In the genomic region with DNA sequence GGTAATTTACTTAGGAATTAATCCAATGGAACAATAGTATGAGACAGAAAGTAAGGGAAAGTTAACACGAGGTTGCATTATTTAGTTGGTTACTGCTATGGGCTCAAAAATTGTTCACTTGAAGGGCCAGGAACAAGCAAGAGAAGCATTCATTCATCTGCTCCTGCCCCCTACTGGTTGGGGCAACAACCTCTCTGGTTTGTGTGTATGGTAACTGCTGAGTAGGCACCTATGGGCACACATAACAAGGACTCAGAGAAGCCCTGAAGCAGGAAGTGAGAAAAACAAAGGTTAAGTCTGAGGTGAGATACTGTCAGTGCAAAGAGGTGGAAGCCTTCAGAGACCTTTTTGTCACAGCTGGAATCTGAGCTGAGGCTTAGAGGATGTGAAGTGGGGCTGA, we compare ENCODE assay signal across 8 cellular contexts. TPM values are rescaled to one million over a fixed set of nuclear protein-coding genes. Genes with fewer than 3 reads are reported as not detected.
DNase-seq lines count a peak whose midpoint lies in the region; ATAC-seq, FAIRE-seq and TF ChIP-seq lines count a peak whose summit lies in the region.

No MANE protein-coding gene starts in this region.

- H3K4me1 ChIP-seq in HepG2 (ENCODE audit: insufficient read depth, low read length): peaks cover 7% of the 10 kb centered on the region; the same call in 1 of the 2 replicates

- TF ChIP-seq CTCF in HepG2 (CRISPR knock-in tag; IDR thresholded peaks at IDR 0.05): peak; percentile 51

- no peak overlapping the region for H3K27ac ChIP-seq in HepG2 (ENCODE audit: extremely low read length, insufficient read depth, low read length)

- TF ChIP-seq POLR2A in HepG2 (IDR thresholded peaks at IDR 0.05; ENCODE audit: insufficient read depth in 1 of 2, low read depth in 2 of 2, low read length in 2 of 2): no peak

- H4K20me1 ChIP-seq in HepG2 (ENCODE audit: insufficient read depth, low read length): no peaks in the 10 kb centered on the region

- H3K4me2 ChIP-seq in HepG2 (ENCODE audit: low read depth, low read length): no peak overlapping the region

- H3K27me3 ChIP-seq in HepG2 (ENCODE audit: control insufficient read depth in 1 of 2, insufficient read depth in 2 of 2, low read length in 2 of 2): 0 out of 5 replicates have a peak, but pooled peaks cover 0 to 6% of the 10 kb centered on the region in 2 experiments

- H2AFZ ChIP-seq in HepG2 (ENCODE audit: low read length): no peak overlapping the region

- WGBS in HepG2 (ENCODE audit: low lambda C conversion rate): 52% methylated on average over 1 of the region's 1 CpG

- H3K36me3 ChIP-seq in HepG2 (replicated peaks in 1 of 2; ENCODE audit: control insufficient read depth in 1 of 2, insufficient read depth in 2 of 2, low read length in 2 of 2): no peaks in the 10 kb centered on the region

- H3K4me3 ChIP-seq in HepG2 (replicated peaks in 1 of 3; ENCODE audit: insufficient read depth in 1 of 3, low read depth in 2 of 3, low read length in 3 of 3): no peak overlapping the region

- POLR2A ChIA-PET in HepG2 (lab: Yijun Ruan, JAX): no interaction called here

- CTCF ChIA-PET in HepG2 (lab: Yijun Ruan, JAX; ENCODE audit: low intra/inter-chr PET ratio, low total read pairs): interaction anchor here (1.2 kb wide), 1 partner anchor 164 kb away, joined by 4 read pairs; no protein-coding TSS in a partner anchor

- in situ Hi-C loops in HepG2 (cut with HindIII; ENCODE audit: extremely low pct_ligation_motif_present, low pct_unique_long_range_greater_than_20kb): loop anchor here (5.0 to 10.0 kb wide), 2 partner anchors 162 to 255 kb away; no protein-coding TSS in a partner anchor

- no peak overlapping the region for H3K9ac ChIP-seq in HepG2 (ENCODE audit: insufficient read depth, low read depth, low read length)

- H3K9me3 ChIP-seq in HepG2 (ENCODE audit: low read length): no peaks in the 10 kb centered on the region

- H3K79me2 ChIP-seq in HepG2 (ENCODE audit: insufficient read depth, low read length): no peaks in the 10 kb centered on the region

- ATAC-seq in HG03095 (IDR thresholded peaks at IDR 0.05; ENCODE audit: unreplicated experiment) (peak; percentile 45), HepG2 (peak; percentile 40)

- BruUV-seq in HepG2 (replicated peaks; lab: Mats Ljungman, UMichigan): no TSS peak

- DNase-seq in stimulated activated CD4-positive, alpha-beta T cell treated with anti-CD3 and anti-CD28 coated beads, Interleukin-15, amount 100 ng/mL, for 48 hours (ENCODE audit: low read depth in 2 of 2): peak; percentile 30 to 37
- no peak for DNase-seq in stimulated activated CD4-positive, alpha-beta T cell treated with anti-CD3 and anti-CD28 coated beads, Interleukin-4, amount 100 ng/mL, for 4 hours
- peak; percentile 34 to 46 for DNase-seq in activated CD4-positive, alpha-beta T cell treated with anti-CD3 and anti-CD28 coated beads, Interleukin-2, amount 50 U/mL, for 48 hours
- peak; percentile 30 for DNase-seq in HepG2 (ENCODE audit: low spot score)
- DNase-seq in ureter (ENCODE audit: low spot score): no peak
- DNase-seq in head of caudate nucleus: no peak
- DNase-seq in frontal cortex (ENCODE audit: low spot score in 2 of 2): no peak

- TF ChIP-seq EP300 in HepG2 (IDR thresholded peaks at IDR 0.05; ENCODE audit: low read depth in 2 of 2, low read length in 2 of 2) (no peak), HepG2 (CRISPR knock-in tag; IDR thresholded peaks at IDR 0.05; ENCODE audit: borderline replicate concordance) (no peak)

- intact Hi-C loops in HepG2 (cut with micrococcal nuclease; ENCODE audit: unreplicated experiment): no loop called here
- intact Hi-C loops in head of caudate nucleus (cut with DNase I): loop anchor here (5.0 kb wide), 2 partner anchors 162 to 258 kb away; no protein-coding TSS in a partner anchor

- FAIRE-seq in HepG2 (lab: Jason Lieb, UNC): no peak
- FAIRE-seq in frontal cortex (lab: Jason Lieb, UNC): no peak

- TF ChIP-seq RAD21 in HepG2 (CRISPR knock-in tag; IDR thresholded peaks at IDR 0.05): no peak

TF ChIP-seq in HepG2, 621 proteins besides CTCF, POLR2A, EP300 and RAD21:
- TF ChIP-seq MAFK (conservative IDR thresholded peaks at IDR 0.05 in 1 of 2, IDR thresholded peaks at IDR 0.05 in 1 of 2; ENCODE audit: low read length in 2 of 2) (peak; percentile 89 to 93), MATR3 (CRISPR knock-in tag; IDR thresholded peaks at IDR 0.05) (no peak), STAG1 (CRISPR knock-in tag; IDR thresholded peaks at IDR 0.05) (peak; percentile 37), SMC3 (IDR thresholded peaks at IDR 0.05; ENCODE audit: low read length) (peak; percentile 38; the same call in 1 of the 2 replicates), MAFF (IDR thresholded peaks at IDR 0.05; ENCODE audit: low read depth, low read length) (peak; percentile 90)

RNA-seq across cellular contexts. Expression of gene RANBP6, which starts 34.4 kb away (rescaled TPM):
- total RNA-seq in HepG2 (2016; rRNA removed; fragmentation: Illumina TruSeq; extraction: Trizol) (26.0 and 37.7 TPM in 2 replicates), ureter (14.7 TPM), frontal cortex (79.9 TPM)
- total RNA-seq in HepG2 (2016; cell fraction: cytosol; rRNA removed; fragmentation: Illumina TruSeq; extraction: Trizol; ENCODE audit: low read depth): 1.6 and 1.9 TPM in 2 replicates
- 26.2 and 36.2 TPM in 2 replicates for total RNA-seq in HepG2 (2016; cell fraction: insoluble cytoplasmic fraction; rRNA removed; fragmentation: Illumina TruSeq; extraction: Trizol)
- 6.7 and 9.0 TPM in 2 replicates for total RNA-seq in HepG2 (2016; cell fraction: membrane; rRNA removed; fragmentation: Illumina TruSeq; extraction: Trizol)
- total RNA-seq in HepG2 (2016; cell fraction: nucleus; rRNA removed; fragmentation: Illumina TruSeq; extraction: Trizol): 35.1 and 35.2 TPM in 2 replicates
- polyA plus RNA-seq in HepG2 (2011; rRNA removed): 7.2 and 7.5 TPM in 2 replicates
- polyA plus RNA-seq in HepG2 (2011; cell fraction: cytosol; rRNA removed): 2.5 and 4.2 TPM in 2 replicates
- 5.1 and 7.8 TPM in 2 replicates for polyA plus RNA-seq in HepG2 (2011; cell fraction: nucleus; rRNA removed)
- 11.7 and 11.9 TPM in 2 replicates for polyA plus RNA-seq in HepG2 (2012)
- polyA plus RNA-seq in HepG2 (2016; cell fraction: cytosol; fragmentation: Illumina TruSeq; extraction: Trizol; ENCODE audit: low read depth): 0.80 TPM in 2 replicates
- polyA plus RNA-seq in HepG2 (2016; cell fraction: insoluble cytoplasmic fraction; fragmentation: Illumina TruSeq; extraction: Trizol; ENCODE audit: low read depth): 17.9 and 18.2 TPM in 2 replicates
- 3.1 and 3.2 TPM in 2 replicates for polyA plus RNA-seq in HepG2 (2016; cell fraction: membrane; fragmentation: Illumina TruSeq; extraction: Trizol; ENCODE audit: low read depth)
- polyA plus RNA-seq in HepG2 (2016; cell fraction: nucleus; fragmentation: Illumina TruSeq; extraction: Trizol; ENCODE audit: insufficient read depth, low read depth): 23.4 and 24.6 TPM in 2 replicates
- polyA minus RNA-seq in HepG2 (2011; rRNA and poly(A)+ RNA removed; ENCODE audit: low replicate concordance): 3.9 and 11.3 TPM in 2 replicates
- polyA minus RNA-seq in HepG2 (2011; cell fraction: cytosol; rRNA and poly(A)+ RNA removed): 7.6 and 8.4 TPM in 2 replicates
- polyA minus RNA-seq in HepG2 (2011; cell fraction: nucleus; rRNA and poly(A)+ RNA removed): 27.7 and 27.9 TPM in 2 replicates

Comparison
In these comparisons a context has a peak if more than half of its experiments do, and no peak if none do; other contexts are left out.
1. DNase-seq: peak in stimulated activated CD4-positive, alpha-beta T cell treated with anti-CD3 and anti-CD28 coated beads, Interleukin-15, amount 100 ng/mL, for 48 hours (2 of 2), activated CD4-positive, alpha-beta T cell treated with anti-CD3 and anti-CD28 coated beads, Interleukin-2, amount 50 U/mL, for 48 hours (2 of 2) and HepG2 (single experiment); none in stimulated activated CD4-positive, alpha-beta T cell treated with anti-CD3 and anti-CD28 coated beads, Interleukin-4, amount 100 ng/mL, for 4 hours (0 of 2), ureter (single experiment), head of caudate nucleus (0 of 42) and frontal cortex (0 of 2).